ENCODE assay signal across 8 cellular contexts in genomic region chr2:191637182-191638078, GRCh38. TPM values are rescaled to one million over a fixed set of nuclear protein-coding genes. Genes with fewer than 3 reads are reported as not detected.
DNase-seq lines count a peak whose midpoint lies in the region; ATAC-seq and TF ChIP-seq lines count a peak whose summit lies in the region.

No MANE protein-coding gene starts in this region.

- H3K4me1 Mint-ChIP-seq in activated CD8-positive, alpha-beta T cell treated with anti-CD3 and anti-CD28 coated beads for 36 hours (ENCODE audit: low read depth) = peaks cover 50% of the 10 kb centered on the region

- intact Hi-C loops in activated CD8-positive, alpha-beta T cell treated with anti-CD3 and anti-CD28 coated beads for 36 hours (cut with micrococcal nuclease) = loop anchor here (2.0 to 5.0 kb wide), 2 partner anchors 39 to 65 kb away; no protein-coding TSS in a partner anchor
- intact Hi-C loops in A673 (cut with micrococcal nuclease; ENCODE audit: unreplicated experiment) = no loop called here

- peaks cover 15% of the 10 kb centered on the region for H3K4me1 ChIP-seq in A673 (ENCODE audit: insufficient read depth, low read length, poor library complexity, severe bottlenecking)

- H3K36me3 ChIP-seq in WERI-Rb-1 (no peaks in the 10 kb centered on the region), A673 (ENCODE audit: insufficient read depth, low read length, poor library complexity, severe bottlenecking) (no peaks in the 10 kb centered on the region)

- ATAC-seq in GM19463 (IDR thresholded peaks at IDR 0.05; ENCODE audit: unreplicated experiment) = peak; percentile 61
- peak; percentile 67 for ATAC-seq in HG03457 (IDR thresholded peaks at IDR 0.05; ENCODE audit: unreplicated experiment)
- ATAC-seq in activated CD8-positive, alpha-beta T cell treated with anti-CD3 and anti-CD28 coated beads for 36 hours = peak; percentile 83

- POLR2A ChIA-PET in activated CD8-positive, alpha-beta T cell treated with anti-CD3 and anti-CD28 coated beads for 36 hours (lab: Charles Lee) = interaction anchor here (1.0 to 3.6 kb wide), 11 partner anchors 9 to 68 kb away, joined by 3 to 54 read pairs (median 4); partner anchors contain the start of gene NABP1
- POLR2A ChIA-PET in A673 (lab: Charles Lee; ENCODE audit: low non-redundant PET) = no interaction called here

- H3K9me3 Mint-ChIP-seq in activated CD8-positive, alpha-beta T cell treated with anti-CD3 and anti-CD28 coated beads for 36 hours = no peaks in the 10 kb centered on the region

- peak overlapping the region; percentile 87 for H3K27ac Mint-ChIP-seq in activated CD8-positive, alpha-beta T cell treated with anti-CD3 and anti-CD28 coated beads for 36 hours

- peak overlapping the region; percentile 9 for H3K4me3 Mint-ChIP-seq in activated CD8-positive, alpha-beta T cell treated with anti-CD3 and anti-CD28 coated beads for 36 hours

- CTCF ChIA-PET in activated CD8-positive, alpha-beta T cell treated with anti-CD3 and anti-CD28 coated beads for 36 hours (lab: Charles Lee) = interaction anchor here (0.9 to 2.5 kb wide), 15 partner anchors 11 to 121 kb away, joined by 3 to 20 read pairs (median 4); no protein-coding TSS in a partner anchor
- CTCF ChIA-PET in A673 (lab: Charles Lee) = no interaction called here

- no peaks in the 10 kb centered on the region for H3K27me3 ChIP-seq in WERI-Rb-1 (ENCODE audit: insufficient read depth, low read depth, severe bottlenecking)
- H3K27me3 ChIP-seq in A673 (replicated peaks; ENCODE audit: insufficient read depth, low read depth, low read length, poor library complexity) = no peaks in the 10 kb centered on the region

- H3K27ac ChIP-seq in WERI-Rb-1 (no peak overlapping the region), A673 (ENCODE audit: low read depth, low read length, poor library complexity, severe bottlenecking) (no peak overlapping the region)

- no peaks in the 10 kb centered on the region for H3K36me3 Mint-ChIP-seq in activated CD8-positive, alpha-beta T cell treated with anti-CD3 and anti-CD28 coated beads for 36 hours (ENCODE audit: low read depth)

- BruUV-seq in A673 (replicated peaks; lab: Mats Ljungman, UMichigan) = no TSS peak

- no peak for TF ChIP-seq CTCF in activated CD8-positive, alpha-beta T cell treated with anti-CD3 and anti-CD28 coated beads for 36 hours (IDR thresholded peaks at IDR 0.05)
- TF ChIP-seq CTCF in WERI-Rb-1 (IDR thresholded peaks at IDR 0.05; ENCODE audit: low read depth, low read length) = no peak
- no peak for TF ChIP-seq CTCF in A673 (conservative IDR thresholded peaks at IDR 0.05; ENCODE audit: low read depth, low read length)

- H3K4me3 ChIP-seq in WERI-Rb-1 (ENCODE audit: low read depth, low read length) (no peak overlapping the region), A673 (ENCODE audit: low read depth, low read length, poor library complexity, severe bottlenecking) (no peak overlapping the region)

- no peaks in the 10 kb centered on the region for H3K9me3 ChIP-seq in WERI-Rb-1 (ENCODE audit: severe bottlenecking)
- H3K9me3 ChIP-seq in A673 (ENCODE audit: low read depth, low read length, poor library complexity, severe bottlenecking) = no peaks in the 10 kb centered on the region

- no peaks in the 10 kb centered on the region for H3K27me3 Mint-ChIP-seq in activated CD8-positive, alpha-beta T cell treated with anti-CD3 and anti-CD28 coated beads for 36 hours

- peak; percentile 40 for DNase-seq in Daoy (ENCODE audit: low read depth)
- DNase-seq in activated CD8-positive, alpha-beta T cell treated with anti-CD3 and anti-CD28 coated beads for 36 hours = peak; percentile 28
- peak; percentile 65 to 77 for DNase-seq in lung microvascular endothelial cell (ENCODE audit: low read depth in 2 of 2)
- DNase-seq in GOT3 (lab: John Stamatoyannopoulos, UW) = no peak
- no peak for DNase-seq in WERI-Rb-1
- no peak for DNase-seq in A673 (ENCODE audit: low spot score)

RNA-seq across cellular contexts. Expression of gene NABP1, which starts 40.5 kb away (rescaled TPM):
- 25.8 and 31.1 TPM in 2 replicates for total RNA-seq in Daoy (2014; rRNA removed; shearing (Covaris generic))
- total RNA-seq in activated CD8-positive, alpha-beta T cell treated with anti-CD3 and anti-CD28 coated beads for 36 hours = 10 to 100 TPM; 30.5 to 31.7 TPM
- total RNA-seq in lung microvascular endothelial cell = 11.3 and 11.8 TPM in 2 replicates
- total RNA-seq in A673 (2021) = 33.2 and 38.4 TPM in 2 replicates

Comparison
In these comparisons a context has a peak if more than half of its experiments do, and no peak if none do; other contexts are left out.
1. DNase-seq: peak in Daoy (single experiment), activated CD8-positive, alpha-beta T cell treated with anti-CD3 and anti-CD28 coated beads for 36 hours (single experiment) and lung microvascular endothelial cell (2 of 2); none in GOT3 (single experiment), WERI-Rb-1 (single experiment) and A673 (single experiment).
2. Peak in every context shown above with its lines, with median percentiles within 50 percentile points of each other: ATAC-seq.